In genomic region chr21:45127937-45128336, GRCh38 we compare ENCODE assay signal across 1 cellular context.
TF ChIP-seq lines count a peak whose summit lies in the region.

No MANE protein-coding gene starts in this region.

TF ChIP-seq in SK-N-SH treated with all-trans-retinoic acid at 6 μM for 48 hours, 23 proteins besides CTCF, POLR2A, EP300 and RAD21 (continued from another document):
- TF ChIP-seq TSHZ2 (CRISPR knock-in tag; IDR thresholded peaks at IDR 0.05): no peak
- no peak for TF ChIP-seq ISL1 (CRISPR knock-in tag; IDR thresholded peaks at IDR 0.05)
- TF ChIP-seq PATZ1 (CRISPR knock-in tag; IDR thresholded peaks at IDR 0.05; ENCODE audit: borderline replicate concordance): no peak
